Comparison of ENCODE assay signal across 8 cellular contexts in genomic region chr5:163458778-163459405, GRCh38. TPM values are rescaled to one million over a fixed set of nuclear protein-coding genes. Genes with fewer than 3 reads are reported as not detected.
A peak's percentile ranks its signal among the peaks of the same experiment; 100 is the strongest.
DNase-seq lines count a peak whose midpoint lies in the region; ATAC-seq and TF ChIP-seq lines count a peak whose summit lies in the region.

No MANE protein-coding gene starts in this region.

- no peak for TF ChIP-seq CTCF in chondrocyte (IDR thresholded peaks at IDR 0.05)

- H3K4me3 Mint-ChIP-seq in CD4-positive, CD25-positive, alpha-beta regulatory T cell, result peak overlapping the region; percentile 95 to 99 (median 98)
- H3K4me3 Mint-ChIP-seq in chondrocyte (ENCODE audit: unreplicated experiment), result peak overlapping the region; percentile 90
- H3K4me3 Mint-ChIP-seq in natural killer cell treated with Interleukin-12 subunit alpha and Interleukin-12 subunit beta and Interleukin-15 and Interleukin-18, amount 100 ng/mL, for 72 hours, result peak overlapping the region; percentile 98

- peaks cover 18 to 65% (median 44%) of the 10 kb centered on the region in 4 donors for H3K4me1 Mint-ChIP-seq in CD4-positive, CD25-positive, alpha-beta regulatory T cell
- peaks cover 45% of the 10 kb centered on the region for H3K4me1 Mint-ChIP-seq in chondrocyte (ENCODE audit: low read depth)
- peaks cover 27 to 32% of the 10 kb centered on the region in 2 donors for H3K4me1 Mint-ChIP-seq in natural killer cell treated with Interleukin-12 subunit alpha and Interleukin-12 subunit beta and Interleukin-15 and Interleukin-18, amount 100 ng/mL, for 72 hours (ENCODE audit: low read depth in 2 of 2)

- peak overlapping the region; percentile 98 to 100 (median 100) for H3K27ac Mint-ChIP-seq in CD4-positive, CD25-positive, alpha-beta regulatory T cell
- H3K27ac Mint-ChIP-seq in chondrocyte (ENCODE audit: unreplicated experiment), result peak overlapping the region; percentile 100
- H3K27ac Mint-ChIP-seq in natural killer cell treated with Interleukin-12 subunit alpha and Interleukin-12 subunit beta and Interleukin-15 and Interleukin-18, amount 100 ng/mL, for 72 hours, result peak overlapping the region; percentile 99 to 100

- peaks cover 52% of the 10 kb centered on the region for H3K4me1 ChIP-seq in CD4-positive, CD25-positive, alpha-beta regulatory T cell (ENCODE audit: control insufficient read depth, insufficient read depth, low read length, poor library complexity, severe bottlenecking)

- H3K27ac ChIP-seq in CD4-positive, CD25-positive, alpha-beta regulatory T cell (ENCODE audit: insufficient read depth, low read length, poor library complexity, severe bottlenecking), result peak overlapping the region; percentile 97

- DNase-seq in CD4-positive, CD25-positive, alpha-beta regulatory T cell, result peak in 1 of 3 donors; percentile 31
- DNase-seq in MG63 (no peak), chondrocyte (ENCODE audit: low spot score) (no peak), NCI-H2171 treated with DMSO at 0.1 percent for 48 hours (lab: John Stamatoyannopoulos, UW) (no peak)
- no peak for DNase-seq in natural killer cell treated with Interleukin-12 subunit alpha and Interleukin-12 subunit beta and Interleukin-15 and Interleukin-18, amount 100 ng/mL, for 72 hours (ENCODE audit: low spot score)
- DNase-seq in stimulated activated CD4-positive, alpha-beta T cell treated with anti-CD3 and anti-CD28 coated beads, Interleukin-4, amount 100 ng/mL, for 4 hours, result no peak

- H3K36me3 ChIP-seq in CD4-positive, CD25-positive, alpha-beta regulatory T cell (ENCODE audit: control insufficient read depth, insufficient read depth, low read length), result peaks cover 15% of the 10 kb centered on the region
- H3K36me3 ChIP-seq in MG63, result peaks cover 50% of the 10 kb centered on the region

- no peaks in the 10 kb centered on the region for H3K9me3 Mint-ChIP-seq in CD4-positive, CD25-positive, alpha-beta regulatory T cell
- no peaks in the 10 kb centered on the region for H3K9me3 Mint-ChIP-seq in chondrocyte (ENCODE audit: low read depth)
- no peaks in the 10 kb centered on the region for H3K9me3 Mint-ChIP-seq in natural killer cell treated with Interleukin-12 subunit alpha and Interleukin-12 subunit beta and Interleukin-15 and Interleukin-18, amount 100 ng/mL, for 72 hours

- peak overlapping the region; percentile 90 for H3K4me3 ChIP-seq in CD4-positive, CD25-positive, alpha-beta regulatory T cell (ENCODE audit: low read depth, low read length)
- peak overlapping the region; percentile 95 for H3K4me3 ChIP-seq in MG63

- H3K9me3 ChIP-seq in CD4-positive, CD25-positive, alpha-beta regulatory T cell (ENCODE audit: control insufficient read depth in 2 of 2, low read length in 2 of 2), result no peaks in the 10 kb centered on the region
- no peaks in the 10 kb centered on the region for H3K9me3 ChIP-seq in MG63

- H3K36me3 Mint-ChIP-seq in CD4-positive, CD25-positive, alpha-beta regulatory T cell, result peaks cover 18% of the 10 kb centered on the region
- peaks cover 10% of the 10 kb centered on the region for H3K36me3 Mint-ChIP-seq in chondrocyte (ENCODE audit: low read depth)
- H3K36me3 Mint-ChIP-seq in natural killer cell treated with Interleukin-12 subunit alpha and Interleukin-12 subunit beta and Interleukin-15 and Interleukin-18, amount 100 ng/mL, for 72 hours, result peaks cover 14% of the 10 kb centered on the region

- peaks cover 9% of the 10 kb centered on the region for H3K27me3 Mint-ChIP-seq in CD4-positive, CD25-positive, alpha-beta regulatory T cell
- H3K27me3 Mint-ChIP-seq in chondrocyte (ENCODE audit: low read depth), result no peaks in the 10 kb centered on the region
- H3K27me3 Mint-ChIP-seq in natural killer cell treated with Interleukin-12 subunit alpha and Interleukin-12 subunit beta and Interleukin-15 and Interleukin-18, amount 100 ng/mL, for 72 hours, result no peaks in the 10 kb centered on the region

- no peaks in the 10 kb centered on the region for H3K27me3 ChIP-seq in CD4-positive, CD25-positive, alpha-beta regulatory T cell (ENCODE audit: control insufficient read depth, insufficient read depth, low read length)
- H3K27me3 ChIP-seq in MG63, result no peaks in the 10 kb centered on the region

- no peak for ATAC-seq in CD4-positive, CD25-positive, alpha-beta regulatory T cell (ENCODE audit: low read depth in 2 of 2)
- ATAC-seq in natural killer cell treated with Interleukin-12 subunit alpha and Interleukin-12 subunit beta and Interleukin-15 and Interleukin-18, amount 100 ng/mL, for 72 hours, result no peak
- no peak for ATAC-seq in HG03045 (IDR thresholded peaks at IDR 0.05; ENCODE audit: unreplicated experiment)
- ATAC-seq in HG03457 (IDR thresholded peaks at IDR 0.05; ENCODE audit: unreplicated experiment), result no peak

RNA-seq across cellular contexts. Expression of gene NUDCD2, which starts 1.0 kb away (rescaled TPM):
- 20.7 TPM for total RNA-seq in CD4-positive, CD25-positive, alpha-beta regulatory T cell
- 10 to 100 TPM; 39.8 to 59.8 (median 47.8) TPM for polyA plus RNA-seq in CD4-positive, CD25-positive, alpha-beta regulatory T cell
- total RNA-seq in MG63 (2014; rRNA removed; shearing (Covaris generic); ENCODE audit: low replicate concordance), result 16.4 and 62.7 TPM in 2 replicates
- total RNA-seq in chondrocyte, result 24.6 to 27.1 TPM (median 27.0 TPM) in 3 replicates
- 10 to 100 TPM; 25.4 to 43.3 TPM for total RNA-seq in natural killer cell treated with Interleukin-12 subunit alpha and Interleukin-12 subunit beta and Interleukin-15 and Interleukin-18, amount 100 ng/mL, for 72 hours

RNA-seq across cellular contexts. Expression of gene HMMR, which starts 1.5 kb away (rescaled TPM):
- 1.0 TPM for total RNA-seq in CD4-positive, CD25-positive, alpha-beta regulatory T cell
- 1 to 10 TPM in 2 of 4 donors, under 1 TPM in 2; 0.82 to 2.3 (median 1.2) TPM for polyA plus RNA-seq in CD4-positive, CD25-positive, alpha-beta regulatory T cell
- 73.4 and 102 TPM in 2 replicates for total RNA-seq in MG63 (2014; rRNA removed; shearing (Covaris generic); ENCODE audit: low replicate concordance)
- 3.7 to 4.2 TPM (median 3.9 TPM) in 3 replicates for total RNA-seq in chondrocyte
- 10 to 100 TPM; 31.4 to 44.3 TPM for total RNA-seq in natural killer cell treated with Interleukin-12 subunit alpha and Interleukin-12 subunit beta and Interleukin-15 and Interleukin-18, amount 100 ng/mL, for 72 hours

RNA-seq across cellular contexts. Expression of gene CCNG1, which starts 21.5 kb away (rescaled TPM):
- total RNA-seq in CD4-positive, CD25-positive, alpha-beta regulatory T cell, result 82.5 TPM
- 100 to 1,000 TPM; 132 to 169 (median 158) TPM for polyA plus RNA-seq in CD4-positive, CD25-positive, alpha-beta regulatory T cell
- 134 and 208 TPM in 2 replicates for total RNA-seq in MG63 (2014; rRNA removed; shearing (Covaris generic); ENCODE audit: low replicate concordance)
- total RNA-seq in chondrocyte, result 70.5 to 90.6 TPM (median 80.0 TPM) in 3 replicates
- total RNA-seq in natural killer cell treated with Interleukin-12 subunit alpha and Interleukin-12 subunit beta and Interleukin-15 and Interleukin-18, amount 100 ng/mL, for 72 hours, result 10 to 100 TPM; 58.4 to 98.7 TPM

RNA-seq across cellular contexts. Expression of gene MAT2B, which starts 46.5 kb away (rescaled TPM):
- total RNA-seq in CD4-positive, CD25-positive, alpha-beta regulatory T cell, result 88.9 TPM
- polyA plus RNA-seq in CD4-positive, CD25-positive, alpha-beta regulatory T cell, result 100 to 1,000 TPM; 362 to 444 (median 424) TPM
- total RNA-seq in MG63 (2014; rRNA removed; shearing (Covaris generic); ENCODE audit: low replicate concordance), result 36.8 and 90.5 TPM in 2 replicates
- total RNA-seq in chondrocyte, result 27.9 to 35.9 TPM (median 28.7 TPM) in 3 replicates
- total RNA-seq in natural killer cell treated with Interleukin-12 subunit alpha and Interleukin-12 subunit beta and Interleukin-15 and Interleukin-18, amount 100 ng/mL, for 72 hours, result 10 to 100 TPM; 35.5 to 86.1 TPM
